ENCODE assay signal across 8 cellular contexts in the genomic region with DNA sequence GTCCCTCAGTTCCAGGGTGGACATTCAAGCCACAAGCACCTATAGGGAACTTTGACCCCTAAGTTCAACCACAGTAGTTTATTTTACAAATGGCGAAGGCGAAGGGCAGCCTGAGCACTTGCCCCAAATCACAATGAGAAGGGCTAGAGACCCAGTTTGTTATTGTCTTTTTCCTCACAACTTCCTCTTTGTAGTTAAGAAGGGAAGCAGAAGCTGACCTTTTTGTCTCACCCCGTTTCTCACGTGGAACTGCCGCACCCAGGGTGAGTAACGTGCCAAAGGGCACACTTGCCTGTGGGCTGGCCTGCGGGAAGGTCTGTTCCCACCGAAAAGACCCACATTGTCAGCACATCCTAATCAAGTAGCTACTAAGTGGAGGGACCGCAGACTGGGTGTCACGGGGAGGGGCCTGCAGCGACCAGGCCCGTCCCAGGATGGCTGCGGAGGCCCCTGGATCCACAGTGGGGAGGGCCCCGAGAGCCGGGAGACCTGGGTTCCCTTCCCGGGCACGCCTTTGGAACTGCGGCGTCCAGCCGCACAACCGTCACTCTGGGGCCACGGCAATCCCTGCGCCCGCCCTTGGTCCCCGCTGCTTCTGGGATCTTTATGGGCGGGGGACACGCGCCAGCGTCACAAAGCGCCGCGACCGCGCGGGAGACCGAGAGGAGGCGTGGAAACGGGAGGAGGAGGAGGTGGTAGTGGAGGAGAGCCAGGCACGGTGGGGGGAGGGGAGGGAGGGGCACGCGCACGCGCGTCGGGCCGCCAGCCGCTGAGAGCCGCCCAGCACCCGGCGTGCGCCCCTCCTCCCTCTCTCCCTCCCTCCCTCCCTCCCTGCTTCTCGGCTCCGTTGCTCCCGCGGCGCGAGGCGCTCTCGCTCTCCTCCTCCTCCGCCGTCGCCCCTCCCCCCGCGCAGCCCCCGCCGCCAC. TPM values are rescaled to one million over a fixed set of nuclear protein-coding genes. Genes with fewer than 3 reads are reported as not detected.
A peak's percentile ranks its signal among the peaks of the same experiment; 100 is the strongest.
DNase-seq lines count a peak whose midpoint lies in the region; ATAC-seq and TF ChIP-seq lines count a peak whose summit lies in the region.

A gene with protein sequence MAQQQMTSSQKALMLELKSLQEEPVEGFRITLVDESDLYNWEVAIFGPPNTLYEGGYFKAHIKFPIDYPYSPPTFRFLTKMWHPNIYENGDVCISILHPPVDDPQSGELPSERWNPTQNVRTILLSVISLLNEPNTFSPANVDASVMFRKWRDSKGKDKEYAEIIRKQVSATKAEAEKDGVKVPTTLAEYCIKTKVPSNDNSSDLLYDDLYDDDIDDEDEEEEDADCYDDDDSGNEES (plus strand): TSS at position 834 of the 926 bp plus-strand sequence. CDS start 598 bp downstream, outside the sequence.

- no peaks in the 10 kb centered on the region for H3K27me3 ChIP-seq in gastroesophageal sphincter

- H3K27ac ChIP-seq in SK-N-MC (peak within 1 kb of the TSS; percentile 88), gastroesophageal sphincter (peak within 1 kb of the TSS; percentile 95 to 99 (median 98))

- peak within 1 kb of the TSS; percentile 97 for H3K4me3 Mint-ChIP-seq in activated naive CD4-positive, alpha-beta T cell treated with anti-CD3 and anti-CD28 coated beads, Interleukin-2, amount 10 ng/mL, durations not matched to agents 7 days and 5 days

- CTCF ChIA-PET in activated naive CD4-positive, alpha-beta T cell treated with anti-CD3 and anti-CD28 coated beads, Interleukin-2, amount 10 ng/mL, durations not matched to agents 7 days and 5 days (lab: Charles Lee), result interaction anchor here (1.0 to 1.5 kb wide), 3 partner anchors 18 to 436 kb away, joined by 3 to 5 read pairs (median 5); no protein-coding TSS in a partner anchor

- H3K4me1 Mint-ChIP-seq in activated naive CD4-positive, alpha-beta T cell treated with anti-CD3 and anti-CD28 coated beads, Interleukin-2, amount 10 ng/mL, durations not matched to agents 7 days and 5 days, result peaks cover 66% of the 10 kb centered on the region

- DNase-seq in GM04504 (ENCODE audit: low read depth) (peak; percentile 79), NCI-H1048 (lab: John Stamatoyannopoulos, UW) (peak; percentile 74), SK-N-MC (ENCODE audit: low read depth, low spot score) (peak; percentile 61), nucleus accumbens (lab: John Stamatoyannopoulos, UW) (peak; percentile 73 to 98 (median 92)), superior temporal gyrus (ENCODE audit: extremely low spot score) (peak; percentile 90)
- peak; percentile 96 for DNase-seq in activated naive CD4-positive, alpha-beta T cell treated with anti-CD3 and anti-CD28 coated beads, Interleukin-2, amount 10 ng/mL, durations not matched to agents 7 days and 5 days

- H3K9ac ChIP-seq in SK-N-MC (ENCODE audit: insufficient read length), result peak within 1 kb of the TSS; percentile 97

- peaks cover 11% of the 10 kb centered on the region for H3K36me3 Mint-ChIP-seq in activated naive CD4-positive, alpha-beta T cell treated with anti-CD3 and anti-CD28 coated beads, Interleukin-2, amount 10 ng/mL, durations not matched to agents 7 days and 5 days

- ATAC-seq in HG02571 (IDR thresholded peaks at IDR 0.05; ENCODE audit: unreplicated experiment), result peak; percentile 68
- peak; percentile 89 for ATAC-seq in gastroesophageal sphincter

- 2 to 37% methylated on average over 2 to 12 of the region's 66 CpGs for WGBS in gastroesophageal sphincter (ENCODE audit: low coverage in 1 of 2), 2 donors

- no peaks in the 10 kb centered on the region for H3K9me3 Mint-ChIP-seq in activated naive CD4-positive, alpha-beta T cell treated with anti-CD3 and anti-CD28 coated beads, Interleukin-2, amount 10 ng/mL, durations not matched to agents 7 days and 5 days

- H3K4me3 ChIP-seq in SK-N-MC (peak within 1 kb of the TSS; percentile 97), gastroesophageal sphincter (peak within 1 kb of the TSS; percentile 80 to 97)

- H3K36me3 ChIP-seq in SK-N-MC (ENCODE audit: insufficient read depth, low read length) (no peaks in the 10 kb centered on the region; the same call in 1 of the 2 replicates), gastroesophageal sphincter (no peaks in the 10 kb centered on the region)

- TF ChIP-seq EP300 in gastroesophageal sphincter (IDR thresholded peaks at IDR 0.05), result no peak

- H3K27ac Mint-ChIP-seq in activated naive CD4-positive, alpha-beta T cell treated with anti-CD3 and anti-CD28 coated beads, Interleukin-2, amount 10 ng/mL, durations not matched to agents 7 days and 5 days, result peak within 1 kb of the TSS; percentile 98

- TF ChIP-seq CTCF in gastroesophageal sphincter (IDR thresholded peaks at IDR 0.05), result peak in 1 of 4 experiments; percentile 21

- no peaks in the 10 kb centered on the region for H3K9me3 ChIP-seq in SK-N-MC (ENCODE audit: low read depth, low read length)
- H3K9me3 ChIP-seq in gastroesophageal sphincter, result no peaks in the 10 kb centered on the region

- peaks cover 10 to 65% (median 34%) of the 10 kb centered on the region in 3 donors for H3K4me1 ChIP-seq in gastroesophageal sphincter

- peak in 1 of 2 donors; percentile 73 for TF ChIP-seq POLR2A in gastroesophageal sphincter (IDR thresholded peaks at IDR 0.05)

- H3K27me3 Mint-ChIP-seq in activated naive CD4-positive, alpha-beta T cell treated with anti-CD3 and anti-CD28 coated beads, Interleukin-2, amount 10 ng/mL, durations not matched to agents 7 days and 5 days, result peaks cover under 1% of the 10 kb centered on the region

RNA-seq across cellular contexts. Expression of the gene that starts here (rescaled TPM):
- 10 to 100 TPM; 26.5 to 43.9 (median 33.0) TPM for total RNA-seq in gastroesophageal sphincter

Comparison
In these comparisons a context has a peak if more than half of its experiments do, and no peak if none do; other contexts are left out.
1. Peak in every context shown above with its lines: DNase-seq, ATAC-seq, H3K4me3 ChIP-seq and H3K27ac ChIP-seq.